35 cellular contexts compared by ENCODE assay signal in genomic region chr9:100366121-100366520, GRCh38.
"Had no signal": no experiment of that assay in that cellular context is flagged by ENCODE, and none has a peak within 500 bp of the region (broad histone marks: within the 10 kb centered on the region; RNA-seq: fewer than 3 reads in every experiment).

No MANE protein-coding gene starts in this region.

- H3K36me3 ChIP-seq: MG63 had no signal

- H3K27me3 ChIP-seq: MG63 had no signal

- H3K9ac ChIP-seq: KMS-11 had no signal

- H3K4me3 ChIP-seq: MG63 had no signal

- DNase-seq: Karpas-422, Kasumi-1, KG1, MG63, MM.1S, MV-4-11, NCI-H1048, NCI-H1092, NCI-H1092 treated with DMSO at 0.1 percent for 48 hours, NCI-H1105, NCI-H1105 treated with DMSO at 0.1 percent for 48 hours, NCI-H1417, NCI-H1417 treated with DMSO at 0.1 percent for 48 hours, NCI-H1436, NCI-H1436 treated with DMSO at 0.1 percent for 48 hours, NCI-H1694, NCI-H1694 treated with DMSO at 0.1 percent for 48 hours, NCI-H187, NCI-H187 treated with DMSO at 0.1 percent for 48 hours, NCI-H1930, NCI-H2029, NCI-H2029 treated with DMSO at 0.1 percent for 48 hours, NCI-H2081, NCI-H2081 treated with DMSO at 0.1 percent for 48 hours, NCI-H2107, NCI-H2171, NCI-H2171 treated with DMSO at 0.1 percent for 48 hours, NCI-H2227 treated with DMSO at 0.1 percent for 48 hours, NCI-H226, NCI-H345, NCI-H446, NCI-H446 treated with DMSO at 0.1 percent for 48 hours, NCI-H510A, NCI-H510A treated with DMSO at 0.1 percent for 48 hours had no signal

- H3K27ac ChIP-seq: KMS-11 had no signal

- H3K9me3 ChIP-seq: MG63 had no signal

- H3K4me2 ChIP-seq: KMS-11 had no signal
